1 cellular context compared by ENCODE assay signal in genomic region chr7:138665249-138665648, GRCh38.
TF ChIP-seq lines count a peak whose summit lies in the region.

No MANE protein-coding gene starts in this region.

TF ChIP-seq in GM23338, 12 proteins besides CTCF, POLR2A, EP300 and RAD21 (continued from another document):
- TF ChIP-seq REST (IDR thresholded peaks at IDR 0.05; ENCODE audit: unreplicated experiment) (no peak), POLR2AphosphoS5 (IDR thresholded peaks at IDR 0.05; ENCODE audit: low read depth) (no peak), EZH2phosphoT487 (IDR thresholded peaks at IDR 0.05; ENCODE audit: unreplicated experiment) (no peak), CREB1 (CRISPR knock-in tag; IDR thresholded peaks at IDR 0.05; ENCODE audit: low read depth) (no peak), EZH2 (IDR thresholded peaks at IDR 0.05; ENCODE audit: low read depth, unreplicated experiment) (no peak), ZNF462 (CRISPR knock-in tag; IDR thresholded peaks at IDR 0.05) (no peak), JUNB (IDR thresholded peaks at IDR 0.05; ENCODE audit: unreplicated experiment) (no peak), STAT1 (IDR thresholded peaks at IDR 0.05; ENCODE audit: unreplicated experiment) (no peak)
